ENCODE assay signal across 9 cellular contexts in the genomic region with DNA sequence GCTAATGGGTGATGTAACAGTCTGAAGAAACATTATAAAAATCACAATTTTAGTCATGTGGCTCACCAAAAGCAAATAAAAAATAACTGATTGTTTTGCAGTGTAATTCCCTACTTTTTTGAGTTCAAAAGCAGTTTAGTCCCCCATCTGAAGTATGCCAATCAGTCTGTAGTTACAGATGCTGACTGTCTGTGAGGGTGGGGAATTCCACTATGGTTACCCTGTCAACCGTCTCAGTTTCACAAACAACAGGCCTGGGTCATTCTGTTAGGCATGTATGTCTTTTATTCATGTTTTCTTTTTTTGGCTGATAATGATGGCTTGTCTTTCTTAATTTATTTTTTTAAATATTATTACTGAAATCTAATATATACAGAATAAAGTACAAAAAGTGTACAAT.
DNase-seq lines count a peak whose midpoint lies in the region; ATAC-seq and TF ChIP-seq lines count a peak whose summit lies in the region.
"Had no signal": no experiment of that assay in that cellular context is flagged by ENCODE, and none has a peak within 500 bp of the region (broad histone marks: within the 10 kb centered on the region; RNA-seq: fewer than 3 reads in every experiment).

No MANE protein-coding gene starts in this region.

- no peak for DNase-seq in activated T-cell treated with anti-CD3 and anti-CD28 coated beads, Interleukin-2, amount 50 U/mL, for 4 hours
- DNase-seq in activated T-cell treated with anti-CD3 and anti-CD28 coated beads, Interleukin-2, amount 50 U/mL, for 48 hours: no peak
- DNase-seq in stimulated activated naive CD8-positive, alpha-beta T cell treated with anti-CD3 and anti-CD28 coated beads, Interleukin-15, amount 100 ng/mL, for 72 hours: peak; percentile 21 to 38
- no peak for DNase-seq in islet precursor cell
- DNase-seq in NCI-H1105 (lab: John Stamatoyannopoulos, UW): no peak
- DNase-seq in psoas muscle: no peak
- DNase-seq: activated naive CD8-positive, alpha-beta T cell treated with anti-CD3 and anti-CD28 coated beads, Interleukin-2, amount 10 ng/mL, durations not matched to agents 7 days and 5 days had no signal

- no peaks in the 10 kb centered on the region for H3K27me3 Mint-ChIP-seq in activated T-cell treated with anti-CD3 and anti-CD28 coated beads, Interleukin-2, amount 50 U/mL, for 4 hours (ENCODE audit: low read depth)
- no peaks in the 10 kb centered on the region for H3K27me3 Mint-ChIP-seq in stimulated activated naive CD8-positive, alpha-beta T cell treated with anti-CD3 and anti-CD28 coated beads, Interleukin-15, amount 100 ng/mL, for 72 hours
- H3K27me3 Mint-ChIP-seq: activated naive CD8-positive, alpha-beta T cell treated with anti-CD3 and anti-CD28 coated beads, Interleukin-2, amount 10 ng/mL, durations not matched to agents 7 days and 5 days had no signal

- WGBS in psoas muscle, 3 donors: 0 to 31% (median 0%) methylated on average over 1 of the region's 1 CpG

- intact Hi-C loops in psoas muscle (cut with DNase I): no loop called here

- no peak overlapping the region for H3K4me3 Mint-ChIP-seq in activated T-cell treated with anti-CD3 and anti-CD28 coated beads, Interleukin-2, amount 50 U/mL, for 4 hours
- H3K4me3 Mint-ChIP-seq in stimulated activated naive CD8-positive, alpha-beta T cell treated with anti-CD3 and anti-CD28 coated beads, Interleukin-15, amount 100 ng/mL, for 72 hours: no peak overlapping the region
- H3K4me3 Mint-ChIP-seq: activated naive CD8-positive, alpha-beta T cell treated with anti-CD3 and anti-CD28 coated beads, Interleukin-2, amount 10 ng/mL, durations not matched to agents 7 days and 5 days had no signal

- H3K9me3 Mint-ChIP-seq in activated T-cell treated with anti-CD3 and anti-CD28 coated beads, Interleukin-2, amount 50 U/mL, for 4 hours: no peaks in the 10 kb centered on the region
- H3K9me3 Mint-ChIP-seq in stimulated activated naive CD8-positive, alpha-beta T cell treated with anti-CD3 and anti-CD28 coated beads, Interleukin-15, amount 100 ng/mL, for 72 hours: no peaks in the 10 kb centered on the region
- H3K9me3 Mint-ChIP-seq: activated naive CD8-positive, alpha-beta T cell treated with anti-CD3 and anti-CD28 coated beads, Interleukin-2, amount 10 ng/mL, durations not matched to agents 7 days and 5 days had no signal

- H3K36me3 Mint-ChIP-seq in activated T-cell treated with anti-CD3 and anti-CD28 coated beads, Interleukin-2, amount 50 U/mL, for 4 hours (ENCODE audit: insufficient read depth): peaks cover 6% of the 10 kb centered on the region

- no peak overlapping the region for H3K4me3 ChIP-seq in psoas muscle

- H3K36me3 ChIP-seq in psoas muscle (ENCODE audit: insufficient read depth in 1 of 2, low read depth in 1 of 2): no peaks in the 10 kb centered on the region

- H3K9me3 ChIP-seq in psoas muscle: no peaks in the 10 kb centered on the region

- H3K4me1 ChIP-seq in psoas muscle: no peaks in the 10 kb centered on the region

- peak overlapping the region in 1 of 2 donors; percentile 25 for H3K27ac Mint-ChIP-seq in stimulated activated naive CD8-positive, alpha-beta T cell treated with anti-CD3 and anti-CD28 coated beads, Interleukin-15, amount 100 ng/mL, for 72 hours
- H3K27ac Mint-ChIP-seq: activated naive CD8-positive, alpha-beta T cell treated with anti-CD3 and anti-CD28 coated beads, Interleukin-2, amount 10 ng/mL, durations not matched to agents 7 days and 5 days had no signal

- H3K4me1 Mint-ChIP-seq in activated T-cell treated with anti-CD3 and anti-CD28 coated beads, Interleukin-2, amount 50 U/mL, for 4 hours (ENCODE audit: low read depth): peaks cover 2% of the 10 kb centered on the region
- H3K4me1 Mint-ChIP-seq in stimulated activated naive CD8-positive, alpha-beta T cell treated with anti-CD3 and anti-CD28 coated beads, Interleukin-15, amount 100 ng/mL, for 72 hours: no peaks in the 10 kb centered on the region
- H3K4me1 Mint-ChIP-seq: activated naive CD8-positive, alpha-beta T cell treated with anti-CD3 and anti-CD28 coated beads, Interleukin-2, amount 10 ng/mL, durations not matched to agents 7 days and 5 days had no signal

- no peaks in the 10 kb centered on the region for H3K27me3 ChIP-seq in psoas muscle (ENCODE audit: insufficient read depth in 3 of 3, low read length in 2 of 3)

- ATAC-seq in activated T-cell treated with anti-CD3 and anti-CD28 coated beads, Interleukin-2, amount 50 U/mL, for 4 hours: peak; percentile 69 to 72
- ATAC-seq in HG02571 (IDR thresholded peaks at IDR 0.05; ENCODE audit: unreplicated experiment) (peak; percentile 99), HG03460 (IDR thresholded peaks at IDR 0.05; ENCODE audit: unreplicated experiment) (peak; percentile 99), psoas muscle (no peak)
- peak; percentile 99 for ATAC-seq in stimulated activated naive CD8-positive, alpha-beta T cell treated with anti-CD3 and anti-CD28 coated beads, Interleukin-15, amount 100 ng/mL, for 72 hours

- TF ChIP-seq CTCF in psoas muscle (IDR thresholded peaks at IDR 0.05): no peak

- no peak overlapping the region for H3K27ac ChIP-seq in psoas muscle

Comparison
In these comparisons a context has a peak if more than half of its experiments do, and no peak if none do; other contexts are left out.
1. ATAC-seq: peak in activated T-cell treated with anti-CD3 and anti-CD28 coated beads, Interleukin-2, amount 50 U/mL, for 4 hours (2 of 2), HG02571 (single experiment), HG03460 (single experiment) and stimulated activated naive CD8-positive, alpha-beta T cell treated with anti-CD3 and anti-CD28 coated beads, Interleukin-15, amount 100 ng/mL, for 72 hours (single experiment); none in psoas muscle (0 of 4).
2. DNase-seq: peak in stimulated activated naive CD8-positive, alpha-beta T cell treated with anti-CD3 and anti-CD28 coated beads, Interleukin-15, amount 100 ng/mL, for 72 hours (2 of 2); none in activated T-cell treated with anti-CD3 and anti-CD28 coated beads, Interleukin-2, amount 50 U/mL, for 4 hours (single experiment), activated T-cell treated with anti-CD3 and anti-CD28 coated beads, Interleukin-2, amount 50 U/mL, for 48 hours (0 of 2), islet precursor cell (single experiment), NCI-H1105 (single experiment) and psoas muscle (0 of 2).